In the genomic region with DNA sequence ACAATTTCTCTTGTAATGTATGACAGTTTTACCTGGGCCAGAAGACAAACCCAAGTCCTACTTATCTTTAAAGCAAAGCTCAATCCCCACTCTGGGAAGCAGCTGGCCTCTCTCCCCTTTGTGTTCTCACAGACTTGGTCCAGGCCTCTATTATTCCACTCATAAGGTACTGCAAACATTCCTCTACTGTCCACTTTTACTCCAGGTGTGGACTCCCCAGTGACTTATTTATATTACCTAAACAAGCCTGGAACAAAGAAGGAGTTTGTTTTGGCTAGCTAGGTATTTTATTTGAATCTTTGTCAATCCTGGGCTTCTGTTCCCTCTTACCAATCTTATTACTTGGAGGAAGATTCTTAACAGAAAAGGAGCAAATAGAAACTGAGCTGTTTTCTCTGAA, we compare ENCODE assay signal across 30 cellular contexts.
"Had no signal": no experiment of that assay in that cellular context is flagged by ENCODE, and none has a peak within 500 bp of the region (broad histone marks: within the 10 kb centered on the region; RNA-seq: fewer than 3 reads in every experiment).

No MANE protein-coding gene starts in this region.

- DNase-seq: activated CD4-positive, alpha-beta T cell treated with anti-CD3 and anti-CD28 coated beads for 36 hours; activated CD4-positive, alpha-beta T cell treated with anti-CD3 and anti-CD28 coated beads, Interleukin-2, amount 10 ng/mL, durations not matched to agents 7 days and 5 days; activated CD4-positive, alpha-beta T cell treated with anti-CD3 and anti-CD28 coated beads, Interleukin-2, amount 50 U/mL, for 48 hours; activated CD8-positive, alpha-beta T cell treated with anti-CD3 and anti-CD28 coated beads, Interleukin-2, amount 10 ng/mL, durations not matched to agents 7 days and 5 days; activated effector memory CD4-positive, alpha-beta T cell treated with Interleukin-2 at 50 U/mL for 16 hours; activated naive CD4-positive, alpha-beta T cell treated with anti-CD3 and anti-CD28 coated beads, Interleukin-2, amount 10 ng/mL, durations not matched to agents 7 days and 5 days; activated naive CD8-positive, alpha-beta T cell treated with anti-CD3 and anti-CD28 coated beads, Interleukin-2, amount 50 U/mL, for 24 hours; activated T-cell treated with anti-CD3 and anti-CD28 coated beads, Interleukin-2, amount 50 U/mL, for 24 hours; anterior cingulate cortex; caudate nucleus; cerebellar nuclear complex; NCI-H1105; NCI-H1417 treated with DMSO at 0.1 percent for 48 hours; NCI-H187 treated with DMSO at 0.1 percent for 48 hours; NCI-H2081; NCI-H226; NCI-H524; Peyer's patch; RPMI8226; SHP77 treated with DMSO at 0.1 percent for 48 hours; SK-N-SH had no signal

- H3K36me3 ChIP-seq: Peyer's patch, SJSA1 had no signal

- H3K4me3 ChIP-seq: Peyer's patch, SJSA1 had no signal

- H3K4me3 Mint-ChIP-seq: activated CD4-positive, alpha-beta T cell treated with anti-CD3 and anti-CD28 coated beads for 36 hours; activated CD4-positive, alpha-beta T cell treated with anti-CD3 and anti-CD28 coated beads, Interleukin-2, amount 10 ng/mL, durations not matched to agents 7 days and 5 days; activated CD8-positive, alpha-beta T cell treated with anti-CD3 and anti-CD28 coated beads, Interleukin-2, amount 10 ng/mL, durations not matched to agents 7 days and 5 days; activated naive CD4-positive, alpha-beta T cell treated with anti-CD3 and anti-CD28 coated beads, Interleukin-2, amount 10 ng/mL, durations not matched to agents 7 days and 5 days; activated naive CD8-positive, alpha-beta T cell; activated naive CD8-positive, alpha-beta T cell treated with anti-CD3 and anti-CD28 coated beads, Interleukin-2, amount 50 U/mL, for 24 hours; activated T-cell treated with anti-CD3 and anti-CD28 coated beads, Interleukin-2, amount 50 U/mL, for 24 hours; brain; T-helper 1 cell treated with Interleukin-12 subunit alpha and Interleukin-12 subunit beta and Interleukin-4 antibody, amounts not matched to agents 30 μg/mL and 1 μg/mL, for 36 hours; T-helper 2 cell treated with Interferon-gamma antibody and Interleukin-4, amounts not matched to agents 5 μg/mL and 100 μg/mL, for 36 hours; WTC11 had no signal

- H3K4me1 Mint-ChIP-seq: activated CD4-positive, alpha-beta T cell treated with anti-CD3 and anti-CD28 coated beads for 36 hours; activated naive CD4-positive, alpha-beta T cell treated with anti-CD3 and anti-CD28 coated beads, Interleukin-2, amount 10 ng/mL, durations not matched to agents 7 days and 5 days; activated naive CD8-positive, alpha-beta T cell treated with anti-CD3 and anti-CD28 coated beads, Interleukin-2, amount 50 U/mL, for 24 hours had no signal

- H3K9me3 ChIP-seq: Peyer's patch, SJSA1, SK-N-SH had no signal

- H3K27ac ChIP-seq: Peyer's patch, SJSA1 had no signal

- H3K9me3 Mint-ChIP-seq: activated CD4-positive, alpha-beta T cell treated with anti-CD3 and anti-CD28 coated beads, Interleukin-2, amount 10 ng/mL, durations not matched to agents 7 days and 5 days; activated naive CD4-positive, alpha-beta T cell treated with anti-CD3 and anti-CD28 coated beads, Interleukin-2, amount 10 ng/mL, durations not matched to agents 7 days and 5 days; activated naive CD8-positive, alpha-beta T cell treated with anti-CD3 and anti-CD28 coated beads, Interleukin-2, amount 50 U/mL, for 24 hours; activated T-cell treated with anti-CD3 and anti-CD28 coated beads, Interleukin-2, amount 50 U/mL, for 24 hours; brain; T-helper 1 cell treated with Interleukin-12 subunit alpha and Interleukin-12 subunit beta and Interleukin-4 antibody, amounts not matched to agents 30 μg/mL and 1 μg/mL, for 36 hours; T-helper 2 cell treated with Interferon-gamma antibody and Interleukin-4, amounts not matched to agents 5 μg/mL and 100 μg/mL, for 36 hours; WTC11 had no signal

- H3K27me3 ChIP-seq: Peyer's patch, SJSA1 had no signal

- H3K36me3 Mint-ChIP-seq: activated naive CD4-positive, alpha-beta T cell treated with anti-CD3 and anti-CD28 coated beads, Interleukin-2, amount 10 ng/mL, durations not matched to agents 7 days and 5 days; activated naive CD8-positive, alpha-beta T cell; brain; WTC11 had no signal

- ATAC-seq: activated CD4-positive, alpha-beta T cell treated with anti-CD3 and anti-CD28 coated beads for 36 hours; activated CD4-positive, CD25-positive, alpha-beta regulatory T cell treated with anti-CD3 and anti-CD28 coated beads, Interleukin-2, amount 50 U/mL, for 24 hours; activated CD8-positive, alpha-beta T cell treated with anti-CD3 and anti-CD28 coated beads, Interleukin-2, amount 10 ng/mL, durations not matched to agents 7 days and 5 days; activated naive CD8-positive, alpha-beta T cell treated with anti-CD3 and anti-CD28 coated beads, Interleukin-2, amount 50 U/mL, for 24 hours; WTC11 had no signal

- FAIRE-seq: bronchial epithelial cell, TTC549 had no signal

- H3K27ac Mint-ChIP-seq: activated CD4-positive, alpha-beta T cell treated with anti-CD3 and anti-CD28 coated beads for 36 hours; activated CD4-positive, alpha-beta T cell treated with anti-CD3 and anti-CD28 coated beads, Interleukin-2, amount 10 ng/mL, durations not matched to agents 7 days and 5 days; activated CD8-positive, alpha-beta T cell treated with anti-CD3 and anti-CD28 coated beads, Interleukin-2, amount 10 ng/mL, durations not matched to agents 7 days and 5 days; activated naive CD4-positive, alpha-beta T cell treated with anti-CD3 and anti-CD28 coated beads, Interleukin-2, amount 10 ng/mL, durations not matched to agents 7 days and 5 days; activated naive CD8-positive, alpha-beta T cell; activated naive CD8-positive, alpha-beta T cell treated with anti-CD3 and anti-CD28 coated beads, Interleukin-2, amount 50 U/mL, for 24 hours; activated T-cell treated with anti-CD3 and anti-CD28 coated beads, Interleukin-2, amount 50 U/mL, for 24 hours; T-helper 1 cell treated with Interleukin-12 subunit alpha and Interleukin-12 subunit beta and Interleukin-4 antibody, amounts not matched to agents 30 μg/mL and 1 μg/mL, for 36 hours; T-helper 2 cell treated with Interferon-gamma antibody and Interleukin-4, amounts not matched to agents 5 μg/mL and 100 μg/mL, for 36 hours; WTC11 had no signal

- H3K9ac ChIP-seq: SK-N-SH had no signal

- H3K4me1 ChIP-seq: Peyer's patch had no signal
